In the genomic region with DNA sequence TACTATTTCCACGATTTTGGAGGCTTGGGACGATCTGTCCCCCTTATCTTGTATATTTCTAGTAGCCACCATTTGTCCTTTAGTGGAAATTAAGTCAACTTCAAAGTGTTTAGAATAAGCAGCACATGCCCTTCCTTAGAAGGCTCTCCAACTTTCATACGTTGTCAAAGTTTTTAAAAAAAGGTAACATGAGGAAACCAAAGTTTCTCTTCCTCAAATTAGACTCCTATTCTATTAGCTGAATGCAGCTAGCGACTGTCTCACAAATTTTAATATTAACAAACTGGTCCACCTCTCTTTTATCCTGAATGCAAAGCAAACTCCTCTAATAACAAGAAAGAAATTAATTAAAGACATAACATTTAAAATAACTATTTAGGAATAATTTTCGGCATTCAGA, we compare ENCODE assay signal across 19 cellular contexts.
"Had no signal": no experiment of that assay in that cellular context is flagged by ENCODE, and none has a peak within 500 bp of the region (broad histone marks: within the 10 kb centered on the region; RNA-seq: fewer than 3 reads in every experiment).

No MANE protein-coding gene starts in this region.

- H3K27ac Mint-ChIP-seq: dendritic cell treated with granulocyte-macrophage colony-stimulating factor and Interleukin-4, amounts not matched to agents 40 ng/mL and 50 ng/mL, for 4 days; neural progenitor cell; WTC11 had no signal

- FAIRE-seq: TTC549 had no signal

- DNase-seq: activated gamma-delta T cell treated with Interleukin-2 at 50 U/mL for 16 hours; activated T-cell treated with anti-CD3 and anti-CD28 coated beads, Interleukin-2, amount 50 U/mL, for 1 hour; effector CD4-positive, alpha-beta T cell; foreskin melanocyte; islet precursor cell; left cardiac atrium; mesendoderm; stimulated activated CD4-positive, alpha-beta T cell treated with anti-CD3 and anti-CD28 coated beads, Interleukin-4, amount 100 ng/mL, for 1 hour; stimulated activated naive CD8-positive, alpha-beta T cell treated with anti-CD3 and anti-CD28 coated beads, Interleukin-15, Interleukin-2, amounts not matched to agents 100 U/mL and 50 U/mL, for 24 hours had no signal

- H3K4me1 Mint-ChIP-seq: neural progenitor cell, WTC11 had no signal

- H3K4me3 Mint-ChIP-seq: activated naive CD4-positive, alpha-beta T cell treated with anti-CD3 and anti-CD28 coated beads, Interleukin-2, amount 50 U/mL, for 24 hours; dendritic cell treated with granulocyte-macrophage colony-stimulating factor and Interleukin-4, amounts not matched to agents 40 ng/mL and 50 ng/mL, for 4 days; neural progenitor cell; WTC11 had no signal

- H2AFZ ChIP-seq: neural progenitor cell had no signal

- H3K4me1 ChIP-seq: neural progenitor cell had no signal

- H3K4me2 ChIP-seq: neural progenitor cell, smooth muscle cell had no signal

- H3K4me3 ChIP-seq: body of pancreas, mucosa of descending colon, neural progenitor cell, smooth muscle cell, thyroid gland had no signal

- H3K36me3 ChIP-seq: neural progenitor cell had no signal

- H3K27me3 ChIP-seq: body of pancreas, neural progenitor cell, thyroid gland had no signal

- H3K9me3 ChIP-seq: body of pancreas, mucosa of descending colon, thyroid gland had no signal

- ATAC-seq: mucosa of descending colon; sciatic nerve; stimulated activated naive CD8-positive, alpha-beta T cell treated with anti-CD3 and anti-CD28 coated beads, Interleukin-15, Interleukin-2, amounts not matched to agents 100 U/mL and 50 U/mL, for 24 hours; WTC11 had no signal

- H3K27me3 Mint-ChIP-seq: activated naive CD4-positive, alpha-beta T cell treated with anti-CD3 and anti-CD28 coated beads, Interleukin-2, amount 50 U/mL, for 24 hours; dendritic cell treated with granulocyte-macrophage colony-stimulating factor and Interleukin-4, amounts not matched to agents 40 ng/mL and 50 ng/mL, for 4 days had no signal

- H3K9ac ChIP-seq: neural progenitor cell had no signal

- H3K27ac ChIP-seq: body of pancreas, neural progenitor cell, thyroid gland had no signal
